In the genomic region with DNA sequence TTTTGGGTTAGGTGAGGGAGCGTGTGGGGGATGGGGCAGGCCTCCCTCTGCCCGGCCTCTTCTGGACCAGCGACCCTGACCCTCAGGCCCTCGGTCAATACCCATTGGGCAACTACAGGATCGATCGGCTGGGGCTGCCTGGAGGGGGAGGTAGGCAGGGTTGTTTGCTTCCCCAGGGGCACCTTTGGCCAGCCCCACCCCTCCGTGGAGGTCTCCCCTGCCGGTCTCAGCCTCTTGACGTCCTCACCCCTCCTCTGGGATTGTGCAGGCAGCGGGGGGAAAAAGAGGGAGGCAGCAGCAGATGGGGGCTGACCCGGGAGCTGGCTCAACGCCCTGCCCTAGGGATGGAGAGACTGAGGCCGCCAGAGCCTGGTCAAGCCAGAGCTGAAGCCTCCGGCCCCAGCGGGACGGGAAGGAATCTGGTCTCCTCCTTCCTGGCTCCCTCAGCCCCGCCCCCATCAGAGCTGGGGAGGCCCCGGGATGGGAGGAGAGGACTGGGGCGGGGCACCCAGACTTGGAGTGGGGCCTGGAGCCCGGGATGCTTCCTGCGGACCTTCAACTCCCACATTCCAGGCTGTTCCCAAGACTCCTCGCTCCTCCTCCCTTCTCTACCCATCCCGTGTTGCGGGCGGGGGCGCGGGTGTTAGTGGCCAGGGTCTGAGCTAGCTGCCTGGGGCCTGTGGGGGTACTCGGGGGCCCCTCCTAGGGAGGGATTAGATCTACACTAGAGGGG, we compare ENCODE assay signal across 8 cellular contexts. TPM values are rescaled to one million over a fixed set of nuclear protein-coding genes. Genes with fewer than 3 reads are reported as not detected.
A peak's percentile ranks its signal among the peaks of the same experiment; 100 is the strongest.
DNase-seq lines count a peak whose midpoint lies in the region; ATAC-seq and TF ChIP-seq lines count a peak whose summit lies in the region.

No MANE protein-coding gene starts in this region.

- H3K27me3 ChIP-seq in right atrium auricular region (no peaks in the 10 kb centered on the region), WERI-Rb-1 (ENCODE audit: insufficient read depth, low read depth, severe bottlenecking) (no peaks in the 10 kb centered on the region)

- DNase-seq in G401 (ENCODE audit: low spot score) (peak; percentile 69), right atrium auricular region (ENCODE audit: low spot score) (peak; percentile 94), retinal pigment epithelial cell (ENCODE audit: low read depth) (no peak), DMS114 treated with DMSO at 0.1 percent for 48 hours (lab: John Stamatoyannopoulos, UW; ENCODE audit: unreplicated experiment) (no peak), WERI-Rb-1 (no peak), NCI-H1694 treated with DMSO at 0.1 percent for 48 hours (lab: John Stamatoyannopoulos, UW) (no peak)

- ATAC-seq in GM19023 (IDR thresholded peaks at IDR 0.05; ENCODE audit: unreplicated experiment): no peak

- H3K27ac ChIP-seq in angular gyrus (ENCODE audit: low read depth, low read length) (peak overlapping the region; percentile 94), right atrium auricular region (peak overlapping the region; percentile 84 to 91), WERI-Rb-1 (no peak overlapping the region)

- no peaks in the 10 kb centered on the region for H3K36me3 ChIP-seq in right atrium auricular region
- no peaks in the 10 kb centered on the region for H3K36me3 ChIP-seq in WERI-Rb-1

- H3K4me1 ChIP-seq in right atrium auricular region: peaks cover 0 to 57% of the 10 kb centered on the region in 2 donors

- peak overlapping the region in 1 of 2 donors; percentile 28 for H3K4me3 ChIP-seq in right atrium auricular region
- peak overlapping the region; percentile 19 for H3K4me3 ChIP-seq in retinal pigment epithelial cell (ENCODE audit: low read length)
- no peak overlapping the region for H3K4me3 ChIP-seq in WERI-Rb-1 (ENCODE audit: low read depth, low read length)

- H3K9me3 ChIP-seq in right atrium auricular region (no peaks in the 10 kb centered on the region), WERI-Rb-1 (ENCODE audit: severe bottlenecking) (no peaks in the 10 kb centered on the region)

- in situ Hi-C loops in G401 (cut with HindIII; ENCODE audit: low sequenced_read_pairs): no loop called here

- no peak for TF ChIP-seq CTCF in right atrium auricular region (IDR thresholded peaks at IDR 0.05)
- TF ChIP-seq CTCF in retinal pigment epithelial cell (conservative IDR thresholded peaks at IDR 0.05; ENCODE audit: low read depth, low read length): no peak
- no peak for TF ChIP-seq CTCF in WERI-Rb-1 (IDR thresholded peaks at IDR 0.05; ENCODE audit: low read depth, low read length)

RNA-seq across cellular contexts. Expression of a gene that starts 14.4 kb away (rescaled TPM):
- total RNA-seq in G401 (2014; rRNA removed; shearing (Covaris generic)): 25.2 and 32.6 TPM in 2 replicates
- total RNA-seq in right atrium auricular region: 10 to 100 TPM; 20.7 to 34.8 TPM

RNA-seq across cellular contexts. Expression of a gene that starts 26.7 kb away (rescaled TPM):
- total RNA-seq in G401 (2014; rRNA removed; shearing (Covaris generic)): 18.3 and 26.0 TPM in 2 replicates
- 1 to 10 TPM; 4.2 to 5.8 TPM for total RNA-seq in right atrium auricular region

RNA-seq across cellular contexts. Expression of a gene that starts 34.0 kb away (rescaled TPM):
- total RNA-seq in G401 (2014; rRNA removed; shearing (Covaris generic)): not detected in 2 replicates
- not detected for total RNA-seq in right atrium auricular region

RNA-seq across cellular contexts. Expression of a gene that starts 59.7 kb away (rescaled TPM):
- total RNA-seq in G401 (2014; rRNA removed; shearing (Covaris generic)): 3.3 and 10.6 TPM in 2 replicates
- 10 to 100 TPM in 1 of 2 donors, 1 to 10 TPM in 1; 9.9 to 19.5 TPM for total RNA-seq in right atrium auricular region

Comparison
In these comparisons a context has a peak if more than half of its experiments do, and no peak if none do; other contexts are left out.
1. DNase-seq: peak in G401 (single experiment) and right atrium auricular region (single experiment); none in retinal pigment epithelial cell (single experiment), DMS114 treated with DMSO at 0.1 percent for 48 hours (single experiment), WERI-Rb-1 (single experiment) and NCI-H1694 treated with DMSO at 0.1 percent for 48 hours (single experiment).